1 cellular context compared by ENCODE assay signal in genomic region chr12:47818382-47818700, GRCh38.
TF ChIP-seq lines count a peak whose summit lies in the region.

No MANE protein-coding gene starts in this region.

TF ChIP-seq in GM23338, 12 proteins besides CTCF, POLR2A, EP300 and RAD21 (continued from another document):
- TF ChIP-seq REST (IDR thresholded peaks at IDR 0.05; ENCODE audit: unreplicated experiment) (no peak), POLR2AphosphoS5 (IDR thresholded peaks at IDR 0.05; ENCODE audit: low read depth) (no peak)
